Comparison of ENCODE assay signal across 1 cellular context in the genomic region with DNA sequence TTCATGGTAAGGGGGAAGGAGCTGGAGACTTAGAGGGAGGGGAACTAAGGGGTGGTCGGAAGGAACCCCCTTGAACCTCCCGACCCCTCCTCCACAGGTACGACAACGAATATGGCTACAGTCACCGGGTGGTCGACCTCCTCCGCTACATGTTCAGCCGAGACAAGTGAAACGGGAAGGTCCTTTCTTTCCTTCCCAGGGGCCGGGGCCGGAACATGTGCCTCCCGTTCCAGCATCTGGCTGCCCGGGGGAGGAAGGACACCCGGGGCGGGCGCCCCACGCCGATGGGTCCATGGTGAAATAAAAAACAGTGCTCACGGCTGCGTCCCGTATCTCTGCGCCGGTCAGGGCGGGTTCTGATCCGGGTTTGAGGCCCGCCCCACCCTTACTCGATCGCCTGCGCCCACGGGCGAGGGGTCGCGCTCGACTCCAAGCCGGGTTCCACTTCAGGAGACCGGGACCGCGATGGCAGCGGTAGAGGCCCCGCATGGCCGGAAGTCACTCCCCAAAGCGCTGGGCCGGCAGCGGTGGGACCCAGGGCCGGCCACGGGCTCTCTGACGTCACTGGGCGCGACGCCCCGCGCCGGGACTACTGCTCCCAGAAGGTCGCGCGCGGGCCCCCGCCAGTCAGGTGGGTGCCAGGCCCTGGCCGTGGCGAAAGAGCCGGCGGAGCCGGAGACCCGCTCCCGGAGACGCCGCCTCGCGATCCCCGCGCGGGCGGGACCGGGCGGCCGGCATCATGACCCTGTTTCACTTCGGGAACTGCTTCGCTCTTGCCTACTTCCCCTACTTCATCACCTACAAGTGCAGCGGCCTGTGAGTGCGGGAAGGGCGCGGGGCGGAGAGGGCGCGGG.
TF ChIP-seq lines count a peak whose summit lies in the region.

A gene with protein sequence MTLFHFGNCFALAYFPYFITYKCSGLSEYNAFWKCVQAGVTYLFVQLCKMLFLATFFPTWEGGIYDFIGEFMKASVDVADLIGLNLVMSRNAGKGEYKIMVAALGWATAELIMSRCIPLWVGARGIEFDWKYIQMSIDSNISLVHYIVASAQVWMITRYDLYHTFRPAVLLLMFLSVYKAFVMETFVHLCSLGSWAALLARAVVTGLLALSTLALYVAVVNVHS (plus strand): TSS at position 626 of the 854 bp plus-strand sequence. CDS start 114 bp downstream, at position 740.

TF ChIP-seq in K562, 482 proteins besides CTCF, POLR2A, EP300 and RAD21 (continued from another document and continues in another):
- TF ChIP-seq, protein P1, sequence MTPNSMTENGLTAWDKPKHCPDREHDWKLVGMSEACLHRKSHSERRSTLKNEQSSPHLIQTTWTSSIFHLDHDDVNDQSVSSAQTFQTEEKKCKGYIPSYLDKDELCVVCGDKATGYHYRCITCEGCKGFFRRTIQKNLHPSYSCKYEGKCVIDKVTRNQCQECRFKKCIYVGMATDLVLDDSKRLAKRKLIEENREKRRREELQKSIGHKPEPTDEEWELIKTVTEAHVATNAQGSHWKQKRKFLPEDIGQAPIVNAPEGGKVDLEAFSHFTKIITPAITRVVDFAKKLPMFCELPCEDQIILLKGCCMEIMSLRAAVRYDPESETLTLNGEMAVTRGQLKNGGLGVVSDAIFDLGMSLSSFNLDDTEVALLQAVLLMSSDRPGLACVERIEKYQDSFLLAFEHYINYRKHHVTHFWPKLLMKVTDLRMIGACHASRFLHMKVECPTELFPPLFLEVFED (CRISPR knock-in tag; conservative IDR thresholded peaks at IDR 0.05), result no peak
- no peak for TF ChIP-seq POLR3A (IDR thresholded peaks at IDR 0.05; ENCODE audit: borderline replicate concordance, extremely low read depth, insufficient read depth, insufficient read length)
- TF ChIP-seq RBM15 (IDR thresholded peaks at IDR 0.05; ENCODE audit: insufficient read depth, low read length), result no peak
- TF ChIP-seq SAP30 (IDR thresholded peaks at IDR 0.05; ENCODE audit: borderline replicate concordance, insufficient read depth, low read depth, low read length, poor library complexity, severe bottlenecking), result peak; percentile 86
- 0 out of 2 replicates have a peak, but pooled peaks have one; percentile 4 for TF ChIP-seq SP1 (CRISPR knock-in tag; IDR thresholded peaks at IDR 0.05)
- TF ChIP-seq POLR2B (IDR thresholded peaks at IDR 0.05; ENCODE audit: low read depth, partially characterized antibody), result peak; percentile 61
- no peak for TF ChIP-seq ZNF165 (CRISPR knock-in tag; IDR thresholded peaks at IDR 0.05; ENCODE audit: borderline replicate concordance)
- no peak for TF ChIP-seq PPARD (CRISPR knock-in tag; IDR thresholded peaks at IDR 0.05)
- TF ChIP-seq PHB2 (IDR thresholded peaks at IDR 0.05; ENCODE audit: low read depth), result no peak
- no peak for TF ChIP-seq SP2 (IDR thresholded peaks at IDR 0.05; ENCODE audit: extremely low read depth, low read depth, low read length, poor library complexity, severe bottlenecking)
- peak in 1 of 2 experiments; percentile 67; a peak in 1 of 4 replicates for TF ChIP-seq CSDE1 (IDR thresholded peaks at IDR 0.05)
- TF ChIP-seq U2AF2 (optimal IDR thresholded peaks at IDR 0.05; ENCODE audit: low read depth, low read length), result no peak
- TF ChIP-seq, protein P2, sequence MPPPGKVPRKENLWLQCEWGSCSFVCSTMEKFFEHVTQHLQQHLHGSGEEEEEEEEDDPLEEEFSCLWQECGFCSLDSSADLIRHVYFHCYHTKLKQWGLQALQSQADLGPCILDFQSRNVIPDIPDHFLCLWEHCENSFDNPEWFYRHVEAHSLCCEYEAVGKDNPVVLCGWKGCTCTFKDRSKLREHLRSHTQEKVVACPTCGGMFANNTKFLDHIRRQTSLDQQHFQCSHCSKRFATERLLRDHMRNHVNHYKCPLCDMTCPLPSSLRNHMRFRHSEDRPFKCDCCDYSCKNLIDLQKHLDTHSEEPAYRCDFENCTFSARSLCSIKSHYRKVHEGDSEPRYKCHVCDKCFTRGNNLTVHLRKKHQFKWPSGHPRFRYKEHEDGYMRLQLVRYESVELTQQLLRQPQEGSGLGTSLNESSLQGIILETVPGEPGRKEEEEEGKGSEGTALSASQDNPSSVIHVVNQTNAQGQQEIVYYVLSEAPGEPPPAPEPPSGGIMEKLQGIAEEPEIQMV (tag; conservative IDR thresholded peaks at IDR 0.05; ENCODE audit: low read depth), result no peak
- 0 out of 4 replicates have a peak, but pooled peaks of 1 of the 2 experiments have one; percentile 53 for TF ChIP-seq TEAD1 (CRISPR knock-in tag; IDR thresholded peaks at IDR 0.05)
- no peak for TF ChIP-seq RHOXF2B (CRISPR knock-in tag; conservative IDR thresholded peaks at IDR 0.05)
- no peak for TF ChIP-seq HMGN3 (IDR thresholded peaks at IDR 0.05; ENCODE audit: borderline replicate concordance, extremely low read depth, insufficient read length, low read depth, low read length)
- TF ChIP-seq, protein P3, sequence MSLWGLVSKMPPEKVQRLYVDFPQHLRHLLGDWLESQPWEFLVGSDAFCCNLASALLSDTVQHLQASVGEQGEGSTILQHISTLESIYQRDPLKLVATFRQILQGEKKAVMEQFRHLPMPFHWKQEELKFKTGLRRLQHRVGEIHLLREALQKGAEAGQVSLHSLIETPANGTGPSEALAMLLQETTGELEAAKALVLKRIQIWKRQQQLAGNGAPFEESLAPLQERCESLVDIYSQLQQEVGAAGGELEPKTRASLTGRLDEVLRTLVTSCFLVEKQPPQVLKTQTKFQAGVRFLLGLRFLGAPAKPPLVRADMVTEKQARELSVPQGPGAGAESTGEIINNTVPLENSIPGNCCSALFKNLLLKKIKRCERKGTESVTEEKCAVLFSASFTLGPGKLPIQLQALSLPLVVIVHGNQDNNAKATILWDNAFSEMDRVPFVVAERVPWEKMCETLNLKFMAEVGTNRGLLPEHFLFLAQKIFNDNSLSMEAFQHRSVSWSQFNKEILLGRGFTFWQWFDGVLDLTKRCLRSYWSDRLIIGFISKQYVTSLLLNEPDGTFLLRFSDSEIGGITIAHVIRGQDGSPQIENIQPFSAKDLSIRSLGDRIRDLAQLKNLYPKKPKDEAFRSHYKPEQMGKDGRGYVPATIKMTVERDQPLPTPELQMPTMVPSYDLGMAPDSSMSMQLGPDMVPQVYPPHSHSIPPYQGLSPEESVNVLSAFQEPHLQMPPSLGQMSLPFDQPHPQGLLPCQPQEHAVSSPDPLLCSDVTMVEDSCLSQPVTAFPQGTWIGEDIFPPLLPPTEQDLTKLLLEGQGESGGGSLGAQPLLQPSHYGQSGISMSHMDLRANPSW (CRISPR knock-in tag; IDR thresholded peaks at IDR 0.05), result no peak
- no peak for TF ChIP-seq PHTF2 (CRISPR knock-in tag; IDR thresholded peaks at IDR 0.05)
- peak in 1 of 2 experiments; percentile 38; a peak in 1 of 4 replicates for TF ChIP-seq KDM4B (IDR thresholded peaks at IDR 0.05; ENCODE audit: borderline replicate concordance in 2 of 2, low read depth in 1 of 2)
- TF ChIP-seq COPS2 (conservative IDR thresholded peaks at IDR 0.05), result no peak
- TF ChIP-seq CEBPG (CRISPR knock-in tag; IDR thresholded peaks at IDR 0.05), result no peak
- TF ChIP-seq CEBPG (tag; conservative IDR thresholded peaks at IDR 0.05 in 1 of 2, IDR thresholded peaks at IDR 0.05 in 1 of 2), result peak in 1 of 2 experiments; percentile 48; a peak in 1 of 4 replicates
- TF ChIP-seq, protein P4, sequence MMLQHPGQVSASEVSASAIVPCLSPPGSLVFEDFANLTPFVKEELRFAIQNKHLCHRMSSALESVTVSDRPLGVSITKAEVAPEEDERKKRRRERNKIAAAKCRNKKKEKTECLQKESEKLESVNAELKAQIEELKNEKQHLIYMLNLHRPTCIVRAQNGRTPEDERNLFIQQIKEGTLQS (IDR thresholded peaks at IDR 0.05), result peak; percentile 64
- TF ChIP-seq, protein P4 (CRISPR knock-in tag; conservative IDR thresholded peaks at IDR 0.05), result 0 out of 2 replicates have a peak, but pooled peaks have one; percentile 36
- peak; percentile 67; the same call in 1 of the 2 replicates for TF ChIP-seq HNRNPL (IDR thresholded peaks at IDR 0.05; ENCODE audit: low read depth, low read length)
- TF ChIP-seq SAFB (IDR thresholded peaks at IDR 0.05; ENCODE audit: borderline replicate concordance, low read depth, low read length), result peak; percentile 41; the same call in 1 of the 2 replicates
- no peak for TF ChIP-seq SMAD1 (IDR thresholded peaks at IDR 0.05; ENCODE audit: low read depth, low read length, partially characterized antibody)
- no peak for TF ChIP-seq ZNF133 (CRISPR knock-in tag; IDR thresholded peaks at IDR 0.05)
- TF ChIP-seq ZNF124 (CRISPR knock-in tag; IDR thresholded peaks at IDR 0.05), result no peak
- no peak for TF ChIP-seq RBM22 (IDR thresholded peaks at IDR 0.05; ENCODE audit: low read depth, low read length, poor library complexity, severe bottlenecking)
- 0 out of 2 replicates have a peak, but pooled peaks have one; percentile 15 for TF ChIP-seq ZNF583 (CRISPR knock-in tag; IDR thresholded peaks at IDR 0.05)
- no peak for TF ChIP-seq KLF13 (tag; IDR thresholded peaks at IDR 0.05; ENCODE audit: borderline replicate concordance, low read depth)
- no peak for TF ChIP-seq SETDB1 (IDR thresholded peaks at IDR 0.05; ENCODE audit: low read length)
- no peak for TF ChIP-seq ZNF354B (CRISPR knock-in tag; IDR thresholded peaks at IDR 0.05)
- TF ChIP-seq ZNF76 (CRISPR knock-in tag; IDR thresholded peaks at IDR 0.05; ENCODE audit: borderline replicate concordance), result no peak
- no peak for TF ChIP-seq TCFL5 (CRISPR knock-in tag; conservative IDR thresholded peaks at IDR 0.05)
- TF ChIP-seq, protein P5, sequence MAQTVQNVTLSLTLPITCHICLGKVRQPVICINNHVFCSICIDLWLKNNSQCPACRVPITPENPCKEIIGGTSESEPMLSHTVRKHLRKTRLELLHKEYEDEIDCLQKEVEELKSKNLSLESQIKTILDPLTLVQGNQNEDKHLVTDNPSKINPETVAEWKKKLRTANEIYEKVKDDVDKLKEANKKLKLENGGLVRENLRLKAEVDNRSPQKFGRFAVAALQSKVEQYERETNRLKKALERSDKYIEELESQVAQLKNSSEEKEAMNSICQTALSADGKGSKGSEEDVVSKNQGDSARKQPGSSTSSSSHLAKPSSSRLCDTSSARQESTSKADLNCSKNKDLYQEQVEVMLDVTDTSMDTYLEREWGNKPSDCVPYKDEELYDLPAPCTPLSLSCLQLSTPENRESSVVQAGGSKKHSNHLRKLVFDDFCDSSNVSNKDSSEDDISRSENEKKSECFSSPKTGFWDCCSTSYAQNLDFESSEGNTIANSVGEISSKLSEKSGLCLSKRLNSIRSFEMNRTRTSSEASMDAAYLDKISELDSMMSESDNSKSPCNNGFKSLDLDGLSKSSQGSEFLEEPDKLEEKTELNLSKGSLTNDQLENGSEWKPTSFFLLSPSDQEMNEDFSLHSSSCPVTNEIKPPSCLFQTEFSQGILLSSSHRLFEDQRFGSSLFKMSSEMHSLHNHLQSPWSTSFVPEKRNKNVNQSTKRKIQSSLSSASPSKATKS (CRISPR knock-in tag; IDR thresholded peaks at IDR 0.05), result no peak
- TF ChIP-seq TCF3 (CRISPR knock-in tag; IDR thresholded peaks at IDR 0.05), result no peak
- TF ChIP-seq RBM17 (IDR thresholded peaks at IDR 0.05; ENCODE audit: borderline replicate concordance, low read depth, low read length), result no peak
- TF ChIP-seq, protein P6, sequence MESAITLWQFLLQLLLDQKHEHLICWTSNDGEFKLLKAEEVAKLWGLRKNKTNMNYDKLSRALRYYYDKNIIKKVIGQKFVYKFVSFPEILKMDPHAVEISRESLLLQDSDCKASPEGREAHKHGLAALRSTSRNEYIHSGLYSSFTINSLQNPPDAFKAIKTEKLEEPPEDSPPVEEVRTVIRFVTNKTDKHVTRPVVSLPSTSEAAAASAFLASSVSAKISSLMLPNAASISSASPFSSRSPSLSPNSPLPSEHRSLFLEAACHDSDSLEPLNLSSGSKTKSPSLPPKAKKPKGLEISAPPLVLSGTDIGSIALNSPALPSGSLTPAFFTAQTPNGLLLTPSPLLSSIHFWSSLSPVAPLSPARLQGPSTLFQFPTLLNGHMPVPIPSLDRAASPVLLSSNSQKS (CRISPR knock-in tag; IDR thresholded peaks at IDR 0.05), result no peak
- TF ChIP-seq NFE2L1 (tag; IDR thresholded peaks at IDR 0.05; ENCODE audit: borderline replicate concordance, low read depth), result no peak
- TF ChIP-seq BRF1 (IDR thresholded peaks at IDR 0.05; ENCODE audit: borderline replicate concordance, extremely low read depth, insufficient read length), result no peak
- no peak for TF ChIP-seq PTBP1 (IDR thresholded peaks at IDR 0.05; ENCODE audit: low read depth, low read length)
- TF ChIP-seq NFIC (IDR thresholded peaks at IDR 0.05), result peak; percentile 50
- TF ChIP-seq FOXP1 (CRISPR knock-in tag; IDR thresholded peaks at IDR 0.05), result 0 out of 2 replicates have a peak, but pooled peaks have one; percentile 25
- no peak for TF ChIP-seq ASH1L (IDR thresholded peaks at IDR 0.05; ENCODE audit: borderline replicate concordance, low read depth, partially characterized antibody)
- TF ChIP-seq CCNT2 (IDR thresholded peaks at IDR 0.05; ENCODE audit: borderline replicate concordance, extremely low read depth, insufficient read length, low read depth, low read length), result peak; percentile 60
- no peak for TF ChIP-seq ZNF696 (CRISPR knock-in tag; conservative IDR thresholded peaks at IDR 0.05)
- TF ChIP-seq MAFG (tag; conservative IDR thresholded peaks at IDR 0.05), result no peak
- TF ChIP-seq, protein P7, sequence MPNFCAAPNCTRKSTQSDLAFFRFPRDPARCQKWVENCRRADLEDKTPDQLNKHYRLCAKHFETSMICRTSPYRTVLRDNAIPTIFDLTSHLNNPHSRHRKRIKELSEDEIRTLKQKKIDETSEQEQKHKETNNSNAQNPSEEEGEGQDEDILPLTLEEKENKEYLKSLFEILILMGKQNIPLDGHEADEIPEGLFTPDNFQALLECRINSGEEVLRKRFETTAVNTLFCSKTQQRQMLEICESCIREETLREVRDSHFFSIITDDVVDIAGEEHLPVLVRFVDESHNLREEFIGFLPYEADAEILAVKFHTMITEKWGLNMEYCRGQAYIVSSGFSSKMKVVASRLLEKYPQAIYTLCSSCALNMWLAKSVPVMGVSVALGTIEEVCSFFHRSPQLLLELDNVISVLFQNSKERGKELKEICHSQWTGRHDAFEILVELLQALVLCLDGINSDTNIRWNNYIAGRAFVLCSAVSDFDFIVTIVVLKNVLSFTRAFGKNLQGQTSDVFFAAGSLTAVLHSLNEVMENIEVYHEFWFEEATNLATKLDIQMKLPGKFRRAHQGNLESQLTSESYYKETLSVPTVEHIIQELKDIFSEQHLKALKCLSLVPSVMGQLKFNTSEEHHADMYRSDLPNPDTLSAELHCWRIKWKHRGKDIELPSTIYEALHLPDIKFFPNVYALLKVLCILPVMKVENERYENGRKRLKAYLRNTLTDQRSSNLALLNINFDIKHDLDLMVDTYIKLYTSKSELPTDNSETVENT (CRISPR knock-in tag; IDR thresholded peaks at IDR 0.05), result no peak
- TF ChIP-seq SREBF1 (IDR thresholded peaks at IDR 0.05; ENCODE audit: borderline replicate concordance, low read depth, low read length), result peak; percentile 49; the same call in 1 of the 2 replicates
- TF ChIP-seq NONO (IDR thresholded peaks at IDR 0.05; ENCODE audit: low read depth in 2 of 2, low read length in 1 of 2), result no peak; a peak in 1 of 4 replicates
- TF ChIP-seq HDAC6 (IDR thresholded peaks at IDR 0.05; ENCODE audit: low read depth, low read length), result no peak
- TF ChIP-seq NFATC3 (IDR thresholded peaks at IDR 0.05), result no peak
- TF ChIP-seq ZNF311 (CRISPR knock-in tag; IDR thresholded peaks at IDR 0.05), result no peak
- TF ChIP-seq POLR2G (IDR thresholded peaks at IDR 0.05; ENCODE audit: low read depth, low read length), result peak; percentile 97
- no peak; a peak in 1 of 4 replicates for TF ChIP-seq SRF (CRISPR knock-in tag; IDR thresholded peaks at IDR 0.05)
- peak; percentile 40; the same call in 1 of the 2 replicates for TF ChIP-seq MIER1 (IDR thresholded peaks at IDR 0.05; ENCODE audit: low read depth)
- no peak for TF ChIP-seq OTX1 (CRISPR knock-in tag; IDR thresholded peaks at IDR 0.05)
